Comparison of ENCODE assay signal across 14 cellular contexts in the genomic region with DNA sequence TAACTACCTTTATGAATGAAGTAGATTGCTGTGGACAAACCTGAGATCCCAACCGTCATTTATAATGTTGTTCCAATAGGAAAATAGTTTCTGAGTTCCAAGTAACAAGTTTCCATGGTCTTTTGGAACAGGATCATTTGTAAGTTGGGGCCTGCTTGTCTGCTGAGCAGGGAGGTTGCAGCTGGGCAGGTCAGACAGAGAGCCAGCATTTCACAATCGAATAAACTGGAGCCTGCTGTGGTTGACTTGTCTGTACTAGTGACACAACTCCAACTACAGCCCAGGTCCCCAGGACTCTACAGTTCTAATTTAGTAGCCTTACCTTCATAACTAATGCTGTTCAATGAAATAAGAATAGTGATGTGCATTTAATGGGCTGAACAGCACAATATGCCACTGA. TPM values are rescaled to one million over a fixed set of nuclear protein-coding genes. Genes with fewer than 3 reads are reported as not detected.
DNase-seq lines count a peak whose midpoint lies in the region; TF ChIP-seq lines count a peak whose summit lies in the region.
"Had no signal": no experiment of that assay in that cellular context is flagged by ENCODE, and none has a peak within 500 bp of the region (broad histone marks: within the 10 kb centered on the region; RNA-seq: fewer than 3 reads in every experiment).

No MANE protein-coding gene starts in this region.

- no peak overlapping the region for H2BK12ac ChIP-seq in mesenchymal stem cell (ENCODE audit: low read length in 2 of 2)

- 100% methylated on average over 2 of the region's 2 CpGs for WGBS in mesenchymal stem cell

- H4K91ac ChIP-seq in mesenchymal stem cell (ENCODE audit: low read length) = no peak overlapping the region

- H3K27me3 ChIP-seq in mesenchymal stem cell (ENCODE audit: control insufficient read depth in 1 of 2, insufficient read depth in 1 of 2, low read length in 2 of 2) = no peaks in the 10 kb centered on the region
- H3K27me3 ChIP-seq: cardiac muscle cell had no signal

- H3K27ac ChIP-seq in mesenchymal stem cell (ENCODE audit: low read length, poor library complexity, severe bottlenecking) = no peak overlapping the region
- H3K27ac ChIP-seq: cardiac muscle cell, parathyroid adenoma had no signal

- H3K4me2 ChIP-seq in mesenchymal stem cell (ENCODE audit: low read length, poor library complexity, severe bottlenecking) = no peak overlapping the region

- H2AK5ac ChIP-seq in mesenchymal stem cell (ENCODE audit: low read length, severe bottlenecking) = no peak overlapping the region

- no peaks in the 10 kb centered on the region for H3K9me3 ChIP-seq in mesenchymal stem cell (ENCODE audit: control insufficient read depth, low read length)

- no peaks in the 10 kb centered on the region for H3K4me1 ChIP-seq in mesenchymal stem cell (ENCODE audit: control insufficient read depth, insufficient read depth, low read depth, low read length)
- H3K4me1 ChIP-seq: parathyroid adenoma had no signal

- H3K4me1 Mint-ChIP-seq in endothelial cell (ENCODE audit: unreplicated experiment) = no peaks in the 10 kb centered on the region
- H3K4me1 Mint-ChIP-seq: activated CD4-positive, alpha-beta memory T cell treated with anti-CD3 and anti-CD28 coated beads, Interleukin-2, amount 10 ng/mL, durations not matched to agents 7 days and 5 days had no signal

- H3K18ac ChIP-seq in mesenchymal stem cell (ENCODE audit: low read depth in 1 of 2, low read length in 2 of 2) = no peak overlapping the region

- no peaks in the 10 kb centered on the region for H3K36me3 Mint-ChIP-seq in endothelial cell (ENCODE audit: low read depth, unreplicated experiment)

- H2BK120ac ChIP-seq in mesenchymal stem cell (ENCODE audit: low read depth, low read length) = no peak overlapping the region

- no peaks in the 10 kb centered on the region for H3K79me1 ChIP-seq in mesenchymal stem cell (replicated peaks; ENCODE audit: low read length, poor library complexity, severe bottlenecking)

- no peak overlapping the region for H3K14ac ChIP-seq in mesenchymal stem cell (ENCODE audit: low read length in 2 of 2)

- H3K23ac ChIP-seq in mesenchymal stem cell (ENCODE audit: low read length in 2 of 2) = no peak overlapping the region

- no peak overlapping the region for H2BK15ac ChIP-seq in mesenchymal stem cell (ENCODE audit: low read depth, poor library complexity, severe bottlenecking)

- no peaks in the 10 kb centered on the region for H3K36me3 ChIP-seq in mesenchymal stem cell (ENCODE audit: control insufficient read depth in 1 of 2, insufficient read depth in 2 of 2, low read depth in 1 of 2, low read length in 2 of 2)
- H3K36me3 ChIP-seq: cardiac muscle cell had no signal

- no peak overlapping the region for H3K9ac ChIP-seq in mesenchymal stem cell (ENCODE audit: low read length)
- H3K9ac ChIP-seq: parathyroid adenoma had no signal

- H2AFZ ChIP-seq in mesenchymal stem cell (ENCODE audit: low read depth, low read length) = no peak overlapping the region
- H2AFZ ChIP-seq: parathyroid adenoma had no signal

- DNase-seq in AG20443 (ENCODE audit: low spot score) (peak; percentile 76), NOMO-1 treated with DMSO at 0.1 percent for 48 hours (lab: John Stamatoyannopoulos, UW; ENCODE audit: unreplicated experiment) (peak; percentile 34), fibroblast of gingiva (ENCODE audit: low read depth) (peak; percentile 79), mesenchymal stem cell (peak; percentile 66), EL (no peak), NCI-H2171 treated with DMSO at 0.1 percent for 48 hours (lab: John Stamatoyannopoulos, UW) (no peak), RKO (ENCODE audit: low spot score) (no peak), endothelial cell (ENCODE audit: low spot score) (no peak)
- DNase-seq: activated CD4-positive, alpha-beta memory T cell treated with anti-CD3 and anti-CD28 coated beads, Interleukin-2, amount 10 ng/mL, durations not matched to agents 7 days and 5 days; DMS153; NCI-H526; SHP77 had no signal

- H2BK5ac ChIP-seq in mesenchymal stem cell (ENCODE audit: low read depth, low read length, poor library complexity, severe bottlenecking) = no peak overlapping the region

- H3K27ac Mint-ChIP-seq in endothelial cell (ENCODE audit: unreplicated experiment) = no peak overlapping the region
- H3K27ac Mint-ChIP-seq: activated CD4-positive, alpha-beta memory T cell treated with anti-CD3 and anti-CD28 coated beads, Interleukin-2, amount 10 ng/mL, durations not matched to agents 7 days and 5 days had no signal

- peaks cover 2% of the 10 kb centered on the region for H3K27me3 Mint-ChIP-seq in endothelial cell (ENCODE audit: unreplicated experiment)

- TF ChIP-seq CTCF in endothelial cell (IDR thresholded peaks at IDR 0.05; ENCODE audit: unreplicated experiment) = no peak

- H4K8ac ChIP-seq in mesenchymal stem cell (ENCODE audit: low read length) = no peak overlapping the region

- no peaks in the 10 kb centered on the region for H3K9me3 Mint-ChIP-seq in endothelial cell (ENCODE audit: unreplicated experiment)
- H3K9me3 Mint-ChIP-seq: activated CD4-positive, alpha-beta memory T cell treated with anti-CD3 and anti-CD28 coated beads, Interleukin-2, amount 10 ng/mL, durations not matched to agents 7 days and 5 days had no signal

- H3K4ac ChIP-seq in mesenchymal stem cell (ENCODE audit: low read depth in 1 of 2, low read length in 2 of 2) = no peak overlapping the region

- no peak overlapping the region for H3K4me3 Mint-ChIP-seq in endothelial cell (ENCODE audit: unreplicated experiment)
- H3K4me3 Mint-ChIP-seq: activated CD4-positive, alpha-beta memory T cell treated with anti-CD3 and anti-CD28 coated beads, Interleukin-2, amount 10 ng/mL, durations not matched to agents 7 days and 5 days had no signal

- H3K4me3 ChIP-seq in mesenchymal stem cell (ENCODE audit: insufficient read depth in 1 of 2, low read depth in 1 of 2, low read length in 2 of 2) = no peak overlapping the region
- H3K4me3 ChIP-seq: cardiac muscle cell had no signal

RNA-seq across cellular contexts. Expression of gene RALGPS2, which starts 18.6 kb away (rescaled TPM):
- 10.1 TPM for polyA plus RNA-seq in mesenchymal stem cell (2013, experiment 1 of 2)
- polyA plus RNA-seq in mesenchymal stem cell (2013, experiment 2 of 2) = 8.5 TPM
- total RNA-seq in endothelial cell (ENCODE audit: unreplicated experiment) = 29.8 TPM

Comparison
In these comparisons a context has a peak if more than half of its experiments do, and no peak if none do; other contexts are left out.
1. DNase-seq: peak in AG20443 (single experiment), NOMO-1 treated with DMSO at 0.1 percent for 48 hours (single experiment), fibroblast of gingiva (single experiment) and mesenchymal stem cell (single experiment); none in EL (single experiment), NCI-H2171 treated with DMSO at 0.1 percent for 48 hours (single experiment), RKO (single experiment) and endothelial cell (single experiment).